Comparison of ENCODE assay signal across 12 cellular contexts in the genomic region with DNA sequence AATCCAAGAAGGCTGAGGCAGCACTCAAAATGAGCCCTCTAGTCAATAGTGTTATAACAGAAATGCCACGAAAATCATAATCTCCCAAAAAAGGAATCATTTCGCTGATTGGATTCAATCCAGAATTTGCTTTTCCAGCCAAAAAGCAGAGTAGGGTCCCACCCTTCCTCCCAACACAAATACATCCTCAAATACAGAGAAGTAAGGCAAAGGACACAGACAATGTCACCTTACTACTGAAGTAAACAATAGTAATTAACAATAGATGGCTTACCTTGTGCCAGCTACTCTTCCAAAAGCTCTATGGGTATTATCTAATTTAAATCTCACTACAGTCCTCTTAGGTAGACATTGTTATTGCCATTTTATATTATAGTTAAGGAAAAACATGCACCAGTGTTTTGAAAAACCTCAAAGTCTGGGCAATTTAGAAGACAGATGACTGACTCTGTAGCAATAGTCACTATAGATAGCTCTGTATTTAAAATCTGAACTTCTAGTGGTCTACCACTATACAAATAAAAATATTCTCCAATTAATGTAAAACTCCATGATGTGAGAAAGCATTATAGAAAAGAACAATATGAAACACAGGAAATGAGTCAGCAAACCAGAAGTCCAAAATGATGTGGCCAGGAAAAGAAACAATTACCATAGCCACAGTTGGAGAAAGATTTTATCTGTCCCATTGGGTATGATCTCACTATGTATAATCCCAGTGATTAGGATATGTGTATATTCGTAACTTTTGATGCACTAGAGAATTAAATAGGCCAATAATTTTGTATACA.
DNase-seq lines count a peak whose midpoint lies in the region; ATAC-seq and TF ChIP-seq lines count a peak whose summit lies in the region.
"Had no signal": no experiment of that assay in that cellular context is flagged by ENCODE, and none has a peak within 500 bp of the region (broad histone marks: within the 10 kb centered on the region; RNA-seq: fewer than 3 reads in every experiment).

No MANE protein-coding gene starts in this region.

- H3K4me3 Mint-ChIP-seq in HFFc6, result peak overlapping the region; percentile 62
- no peak overlapping the region for H3K4me3 Mint-ChIP-seq in activated T-helper 17 cell treated with anti-CD3 and anti-CD28 coated beads, Interleukin-2, amount 50 U/mL, for 72 hours

- H3K4me1 ChIP-seq in HAP-1, result no peaks in the 10 kb centered on the region

- H3K36me3 Mint-ChIP-seq in HFFc6 (ENCODE audit: low read depth), result peaks cover 3% of the 10 kb centered on the region; the same call in 1 of the 2 replicates
- no peaks in the 10 kb centered on the region for H3K36me3 Mint-ChIP-seq in activated T-helper 17 cell treated with anti-CD3 and anti-CD28 coated beads, Interleukin-2, amount 50 U/mL, for 72 hours (ENCODE audit: low read depth)

- peak; percentile 37 for DNase-seq in BJ (ENCODE audit: low read depth)
- DNase-seq in HFFc6, result peak; percentile 95
- DNase-seq in glomerular visceral epithelial cell (ENCODE audit: extremely low spot score), result peak; percentile 52
- no peak for DNase-seq in activated CD4-positive, alpha-beta T cell treated with anti-CD3 and anti-CD28 coated beads, Interleukin-2, amount 50 U/mL, for 4 hours
- DNase-seq in NCI-H2196 treated with DMSO at 0.1 percent for 48 hours (lab: John Stamatoyannopoulos, UW; ENCODE audit: unreplicated experiment), result no peak
- DNase-seq in GM13976 (ENCODE audit: low spot score), result no peak
- no peak for DNase-seq in HAP-1 (ENCODE audit: low spot score in 2 of 2)
- DNase-seq: activated naive CD4-positive, alpha-beta T cell treated with Interleukin-2 at 50 U/mL for 16 hours; DMS79 treated with DMSO at 0.1 percent for 48 hours; NCI-H774; stimulated activated CD4-positive, alpha-beta T cell treated with anti-CD3 and anti-CD28 coated beads, Interleukin-12 subunit alpha, Interleukin-12 subunit beta, amount 100 ng/mL, for 4 hours had no signal

- H3K4me3 ChIP-seq in BJ (ENCODE audit: low read depth, low read length) (no peak overlapping the region), HAP-1 (no peak overlapping the region)

- TF ChIP-seq CTCF in BJ (IDR thresholded peaks at IDR 0.05; ENCODE audit: insufficient read depth, low read depth, low read length) (no peak), HFFc6 (IDR thresholded peaks at IDR 0.05) (no peak), GM13976 (IDR thresholded peaks at IDR 0.05; ENCODE audit: borderline replicate concordance, control extremely low read depth, extremely low read depth, insufficient read depth, missing control alignments) (no peak)

- CTCF ChIA-PET in BJ (lab: Yijun Ruan, JAX), result no interaction called here

- no peaks in the 10 kb centered on the region for H3K9me3 Mint-ChIP-seq in HFFc6
- peaks cover 3% of the 10 kb centered on the region for H3K9me3 Mint-ChIP-seq in activated T-helper 17 cell treated with anti-CD3 and anti-CD28 coated beads, Interleukin-2, amount 50 U/mL, for 72 hours

- POLR2A ChIA-PET in BJ (lab: Charles Lee), result no interaction called here

- H3K27me3 Mint-ChIP-seq in HFFc6 (ENCODE audit: insufficient read depth), result no peaks in the 10 kb centered on the region; the same call in 1 of the 2 replicates
- H3K27me3 Mint-ChIP-seq in activated T-helper 17 cell treated with anti-CD3 and anti-CD28 coated beads, Interleukin-2, amount 50 U/mL, for 72 hours, result peaks cover 9% of the 10 kb centered on the region

- H3K9me3 ChIP-seq in HAP-1, result no peaks in the 10 kb centered on the region

- H3K27ac Mint-ChIP-seq in HFFc6, result peak overlapping the region; percentile 89
- H3K27ac Mint-ChIP-seq in activated T-helper 17 cell treated with anti-CD3 and anti-CD28 coated beads, Interleukin-2, amount 50 U/mL, for 72 hours, result no peak overlapping the region

- no peaks in the 10 kb centered on the region for H3K36me3 ChIP-seq in BJ (ENCODE audit: control insufficient read depth, insufficient read depth, low read length)
- no peaks in the 10 kb centered on the region for H3K36me3 ChIP-seq in HAP-1 (replicated peaks)

- ATAC-seq in activated T-helper 17 cell treated with anti-CD3 and anti-CD28 coated beads, Interleukin-2, amount 50 U/mL, for 72 hours (replicated peaks), result peak; percentile 67

- in situ Hi-C loops in GM13976 (cut with MboI; ENCODE audit: low sequenced_read_pairs, unreplicated experiment), result no loop called here
- in situ Hi-C loops in HAP-1 (cut with MboI; ENCODE audit: low sequenced_read_pairs), result no loop called here

- peaks cover 66% of the 10 kb centered on the region for H3K4me1 Mint-ChIP-seq in HFFc6 (ENCODE audit: low read depth)
- no peaks in the 10 kb centered on the region for H3K4me1 Mint-ChIP-seq in activated T-helper 17 cell treated with anti-CD3 and anti-CD28 coated beads, Interleukin-2, amount 50 U/mL, for 72 hours

- H3K27me3 ChIP-seq in BJ (ENCODE audit: control insufficient read depth, insufficient read depth, low read length) (no peaks in the 10 kb centered on the region; the same call in 1 of the 2 replicates), HAP-1 (ENCODE audit: low read depth) (no peaks in the 10 kb centered on the region)

Comparison
In these comparisons a context has a peak if more than half of its experiments do, and no peak if none do; other contexts are left out.
1. DNase-seq: peak in BJ (single experiment), HFFc6 (single experiment) and glomerular visceral epithelial cell (single experiment); none in activated CD4-positive, alpha-beta T cell treated with anti-CD3 and anti-CD28 coated beads, Interleukin-2, amount 50 U/mL, for 4 hours (0 of 2), NCI-H2196 treated with DMSO at 0.1 percent for 48 hours (single experiment), GM13976 (single experiment) and HAP-1 (0 of 2).